Comparison of ENCODE assay signal across 8 cellular contexts in genomic region chr10:73910764-73911552, GRCh38. TPM values are rescaled to one million over a fixed set of nuclear protein-coding genes. Genes with fewer than 3 reads are reported as not detected.
A peak's percentile ranks its signal among the peaks of the same experiment; 100 is the strongest.
DNase-seq lines count a peak whose midpoint lies in the region; ATAC-seq and TF ChIP-seq lines count a peak whose summit lies in the region.

PLAU (plus strand) TSS chr10:73911132; CDS start chr10:73911556, 424 bp downstream.

- peaks cover 73% of the 10 kb centered on the region for H3K27me3 Mint-ChIP-seq in CD8-positive, alpha-beta T cell (ENCODE audit: low read depth)

- POLR2A ChIA-PET in CD8-positive, alpha-beta T cell (lab: Charles Lee): interaction anchor here (1.3 kb wide), 1 partner anchor 8 kb away, joined by 4 read pairs; no protein-coding TSS in a partner anchor

- H3K27ac ChIP-seq in CD8-positive, alpha-beta T cell (ENCODE audit: low read depth, low read length): no peak within 1 kb of the TSS
- H3K27ac ChIP-seq in SJSA1: no peak within 1 kb of the TSS

- H3K9me3 ChIP-seq in CD8-positive, alpha-beta T cell (ENCODE audit: low read length): no peaks in the 10 kb centered on the region
- H3K9me3 ChIP-seq in SJSA1 (replicated peaks): no peaks in the 10 kb centered on the region
- H3K9me3 ChIP-seq in iPS-18c (ENCODE audit: control insufficient read depth, insufficient read depth, low read length): no peaks in the 10 kb centered on the region
- no peaks in the 10 kb centered on the region for H3K9me3 ChIP-seq in skeletal muscle satellite cell (replicated peaks; ENCODE audit: low read length)

- peak; percentile 53 for ATAC-seq in CD8-positive, alpha-beta T cell

- H3K4me1 Mint-ChIP-seq in CD8-positive, alpha-beta T cell (ENCODE audit: low read depth): peaks cover 32% of the 10 kb centered on the region

- peak within 1 kb of the TSS; percentile 94 for H3K4me2 ChIP-seq in skeletal muscle satellite cell (ENCODE audit: low read length)

- H3K27me3 ChIP-seq in CD8-positive, alpha-beta T cell (ENCODE audit: insufficient read depth, low read length): peaks cover 27% of the 10 kb centered on the region
- H3K27me3 ChIP-seq in SJSA1 (replicated peaks) (no peaks in the 10 kb centered on the region), skeletal muscle satellite cell (ENCODE audit: control insufficient read depth, insufficient read depth, low read length) (no peaks in the 10 kb centered on the region)

- H3K4me1 ChIP-seq in CD8-positive, alpha-beta T cell (ENCODE audit: insufficient read depth, low read length): peaks cover 30% of the 10 kb centered on the region
- H3K4me1 ChIP-seq in SJSA1 (replicated peaks) (peaks cover 55% of the 10 kb centered on the region), skeletal muscle satellite cell (ENCODE audit: control insufficient read depth, insufficient read depth, low read length) (peaks cover 80% of the 10 kb centered on the region)

- H3K36me3 ChIP-seq in CD8-positive, alpha-beta T cell (ENCODE audit: insufficient read depth, low read length): no peaks in the 10 kb centered on the region
- no peaks in the 10 kb centered on the region for H3K36me3 ChIP-seq in SJSA1
- H3K36me3 ChIP-seq in skeletal muscle satellite cell (ENCODE audit: insufficient read depth, low read length): peaks cover 33% of the 10 kb centered on the region

- peak within 1 kb of the TSS; percentile 46 for H3K4me3 ChIP-seq in CD8-positive, alpha-beta T cell (ENCODE audit: low read depth, low read length)
- H3K4me3 ChIP-seq in SJSA1: peak within 1 kb of the TSS; percentile 43
- H3K4me3 ChIP-seq in astrocyte of the spinal cord (ENCODE audit: low read depth, low read length): peak within 1 kb of the TSS; percentile 79
- peak within 1 kb of the TSS; percentile 78 for H3K4me3 ChIP-seq in iPS-18c (ENCODE audit: insufficient read depth, low read depth, low read length)
- peak within 1 kb of the TSS; percentile 88 for H3K4me3 ChIP-seq in skeletal muscle satellite cell (ENCODE audit: low read length)

- no peak for TF ChIP-seq CTCF in CD8-positive, alpha-beta T cell (IDR thresholded peaks at IDR 0.05)
- no peak for TF ChIP-seq CTCF in astrocyte of the spinal cord (IDR thresholded peaks at IDR 0.05; ENCODE audit: low read depth, low read length)

- H3K36me3 Mint-ChIP-seq in CD8-positive, alpha-beta T cell: no peaks in the 10 kb centered on the region

- DNase-seq in CD8-positive, alpha-beta T cell: peak in 6 of 7 experiments; percentile 3 to 62 (median 30)
- DNase-seq in HCEC 1CT (peak; percentile 52), SJSA1 (ENCODE audit: low read depth in 1 of 2, low spot score in 2 of 2) (peak; percentile 45 to 48), astrocyte of the spinal cord (ENCODE audit: low read depth, low spot score) (peak; percentile 58), NCI-H524 treated with DMSO at 0.1 percent for 48 hours (lab: John Stamatoyannopoulos, UW) (no peak), DMS79 (lab: John Stamatoyannopoulos, UW) (no peak)

- no peaks in the 10 kb centered on the region for H3K9me3 Mint-ChIP-seq in CD8-positive, alpha-beta T cell

- peak within 1 kb of the TSS; percentile 86 for H3K9ac ChIP-seq in skeletal muscle satellite cell (ENCODE audit: low read depth, low read length)

- CTCF ChIA-PET in CD8-positive, alpha-beta T cell (lab: Charles Lee): interaction anchor here (0.7 to 1.5 kb wide), 3 partner anchors 11 to 31 kb away, joined by 3 to 4 read pairs (median 4); no protein-coding TSS in a partner anchor

- peak within 1 kb of the TSS; percentile 88 for H3K4me3 Mint-ChIP-seq in CD8-positive, alpha-beta T cell

- in situ Hi-C loops in astrocyte of the spinal cord (cut with HindIII; ENCODE audit: low sequenced_read_pairs): no loop called here

- intact Hi-C loops in CD8-positive, alpha-beta T cell (cut with DNase I, micrococcal nuclease): no loop called here

- no peak within 1 kb of the TSS for H3K27ac Mint-ChIP-seq in CD8-positive, alpha-beta T cell

RNA-seq across cellular contexts. Expression of gene PLAU, which starts in this region (rescaled TPM):
- total RNA-seq in CD8-positive, alpha-beta T cell: under 1 TPM in 1 of 2 experiments, not detected in 1; 0.11 TPM
- 4.7 and 6.0 TPM in 2 replicates for total RNA-seq in SJSA1 (2014; rRNA removed; shearing (Covaris generic))
- 41.6 and 76.4 TPM in 2 replicates for total RNA-seq in skeletal muscle satellite cell (2012; rRNA removed)

Comparison
In these comparisons a context has a peak if more than half of its experiments do, and no peak if none do; other contexts are left out.
1. Peak in DNase-seq, ATAC-seq and H3K4me3 ChIP-seq in CD8-positive, alpha-beta T cell; RNA of the gene not detected or under 1 TPM.
2. DNase-seq: peak in HCEC 1CT (single experiment), SJSA1 (2 of 2) and astrocyte of the spinal cord (single experiment); none in NCI-H524 treated with DMSO at 0.1 percent for 48 hours (single experiment) and DMS79 (single experiment).
3. Peak in every context shown above with its lines, with median percentiles within 50 percentile points of each other: H3K4me3 ChIP-seq.